Comparison of ENCODE assay signal across 8 cellular contexts in genomic region chr12:100199347-100200136, GRCh38. TPM values are rescaled to one million over a fixed set of nuclear protein-coding genes. Genes with fewer than 3 reads are reported as not detected.
A peak's percentile ranks its signal among the peaks of the same experiment; 100 is the strongest.
DNase-seq lines count a peak whose midpoint lies in the region; ATAC-seq and TF ChIP-seq lines count a peak whose summit lies in the region.

No MANE protein-coding gene starts in this region.

- peaks cover 14% of the 10 kb centered on the region for H3K36me3 Mint-ChIP-seq in activated naive CD8-positive, alpha-beta T cell treated with anti-CD3 and anti-CD28 coated beads for 36 hours

- no peaks in the 10 kb centered on the region for H4K20me1 ChIP-seq in KMS-11 (ENCODE audit: insufficient read depth)

- peak; percentile 82 for DNase-seq in activated naive CD8-positive, alpha-beta T cell treated with anti-CD3 and anti-CD28 coated beads for 36 hours
- DNase-seq in hepatic stellate cell (ENCODE audit: low spot score) (peak; percentile 31), skeletal muscle cell (ENCODE audit: low read depth) (no peak), superior temporal gyrus (ENCODE audit: extremely low spot score) (no peak)

- H3K9me3 ChIP-seq in ES-I3 (ENCODE audit: control insufficient read depth, insufficient read depth, low read length): no peaks in the 10 kb centered on the region

- H3K4me2 ChIP-seq in KMS-11: peak overlapping the region; percentile 98

- H3K79me2 ChIP-seq in KMS-11 (ENCODE audit: insufficient read depth, low read depth): peaks cover 11% of the 10 kb centered on the region; the same call in 1 of the 2 replicates

- H3K4me1 Mint-ChIP-seq in activated naive CD8-positive, alpha-beta T cell treated with anti-CD3 and anti-CD28 coated beads for 36 hours: peaks cover 24% of the 10 kb centered on the region

- no peaks in the 10 kb centered on the region for H3K27me3 Mint-ChIP-seq in activated naive CD8-positive, alpha-beta T cell treated with anti-CD3 and anti-CD28 coated beads for 36 hours

- no peak for TF ChIP-seq CTCF in KMS-11 (conservative IDR thresholded peaks at IDR 0.05; ENCODE audit: low read depth, low read length)

- H3K27ac Mint-ChIP-seq in activated naive CD8-positive, alpha-beta T cell treated with anti-CD3 and anti-CD28 coated beads for 36 hours: peak overlapping the region; percentile 99

- peak overlapping the region; percentile 46 for H3K27ac ChIP-seq in KMS-11

- no peaks in the 10 kb centered on the region for H3K27me3 ChIP-seq in KMS-11 (ENCODE audit: insufficient read depth, low read depth)

- no peaks in the 10 kb centered on the region for H3K36me3 ChIP-seq in ES-I3 (ENCODE audit: insufficient read depth, low read length)
- no peaks in the 10 kb centered on the region for H3K36me3 ChIP-seq in KMS-11 (ENCODE audit: insufficient read depth)

- peak overlapping the region; percentile 92 for H2AFZ ChIP-seq in KMS-11 (ENCODE audit: low read depth)

- H3K4me3 Mint-ChIP-seq in activated naive CD8-positive, alpha-beta T cell treated with anti-CD3 and anti-CD28 coated beads for 36 hours: peak overlapping the region; percentile 97

- H3K9ac ChIP-seq in ES-I3 (ENCODE audit: low read depth, low read length) (peak overlapping the region; percentile 73), KMS-11 (peak overlapping the region; percentile 47; the same call in 1 of the 2 replicates)

- H3K9me3 Mint-ChIP-seq in activated naive CD8-positive, alpha-beta T cell treated with anti-CD3 and anti-CD28 coated beads for 36 hours: no peaks in the 10 kb centered on the region

- H3K4me3 ChIP-seq in KMS-11 (IDR thresholded peaks at IDR 0.05; ENCODE audit: insufficient read depth, low read depth, low read length) (no peak overlapping the region), skeletal muscle cell (ENCODE audit: low read depth, low read length) (peak overlapping the region; percentile 77)

- peak; percentile 84 for ATAC-seq in GM21825 (IDR thresholded peaks at IDR 0.05; ENCODE audit: unreplicated experiment)
- ATAC-seq in SK-N-SH treated with all-trans-retinoic acid at 6 μM for 48 hours: peak; percentile 73

- H3K4me1 ChIP-seq in ES-I3 (ENCODE audit: insufficient read depth, low read length) (no peaks in the 10 kb centered on the region), KMS-11 (ENCODE audit: low read depth, poor library complexity, severe bottlenecking) (peaks cover 13% of the 10 kb centered on the region)

TF ChIP-seq in SK-N-SH treated with all-trans-retinoic acid at 6 μM for 48 hours, 23 proteins besides CTCF, POLR2A, EP300 and RAD21:
- TF ChIP-seq CSRNP3 (CRISPR knock-in tag; IDR thresholded peaks at IDR 0.05): no peak
- peak; percentile 67; the same call in 1 of the 2 replicates for TF ChIP-seq PATZ1 (CRISPR knock-in tag; IDR thresholded peaks at IDR 0.05; ENCODE audit: borderline replicate concordance)

RNA-seq across cellular contexts. Expression of gene ACTR6, which starts 1.1 kb away (rescaled TPM):
- 10 to 100 TPM; 27.1 to 27.9 TPM for total RNA-seq in activated naive CD8-positive, alpha-beta T cell treated with anti-CD3 and anti-CD28 coated beads for 36 hours

RNA-seq across cellular contexts. Expression of gene BLTP3B, which starts 56.9 kb away (rescaled TPM):
- 10 to 100 TPM; 34.1 to 35.3 TPM for total RNA-seq in activated naive CD8-positive, alpha-beta T cell treated with anti-CD3 and anti-CD28 coated beads for 36 hours

Comparison
In these comparisons a context has a peak if more than half of its experiments do, and no peak if none do; other contexts are left out.
1. DNase-seq: peak in activated naive CD8-positive, alpha-beta T cell treated with anti-CD3 and anti-CD28 coated beads for 36 hours (single experiment) and hepatic stellate cell (single experiment); none in skeletal muscle cell (single experiment) and superior temporal gyrus (single experiment).